In the genomic region with DNA sequence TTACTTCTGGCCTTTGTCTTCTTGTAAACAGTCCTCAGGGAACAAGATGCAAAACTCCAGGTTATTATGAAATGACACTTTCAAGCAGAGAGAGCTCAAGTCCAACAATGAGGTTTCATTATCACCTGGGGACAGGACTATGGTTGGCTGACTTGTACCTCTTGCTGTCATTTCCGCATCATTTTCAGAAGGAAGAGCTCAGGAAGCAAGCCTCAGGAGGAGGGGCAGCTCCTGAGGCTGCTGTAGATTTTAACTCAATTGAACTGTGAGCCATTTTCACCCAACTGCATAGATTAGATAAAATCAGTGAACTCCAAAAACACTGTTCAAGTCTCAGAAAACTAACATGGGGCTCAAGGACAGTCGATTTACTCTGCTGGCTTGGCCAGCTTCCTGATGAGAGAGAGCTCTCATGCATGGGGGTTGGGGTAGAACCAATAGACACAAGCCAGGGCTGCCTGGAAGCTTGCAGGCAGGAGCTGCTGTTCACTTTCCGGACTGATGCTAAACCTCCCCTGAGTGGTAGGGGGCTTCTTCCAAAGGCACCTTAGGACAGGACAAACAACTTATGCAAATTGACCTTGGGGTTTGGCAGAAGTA, we compare ENCODE assay signal across 16 cellular contexts. TPM values are rescaled to one million over a fixed set of nuclear protein-coding genes. Genes with fewer than 3 reads are reported as not detected.
DNase-seq lines count a peak whose midpoint lies in the region; ATAC-seq and TF ChIP-seq lines count a peak whose summit lies in the region.
"Had no signal": no experiment of that assay in that cellular context is flagged by ENCODE, and none has a peak within 500 bp of the region (broad histone marks: within the 10 kb centered on the region; RNA-seq: fewer than 3 reads in every experiment).

No MANE protein-coding gene starts in this region.

- no peak for DNase-seq in MM.1S
- no peak for DNase-seq in osteocyte (ENCODE audit: extremely low spot score, unreplicated experiment)
- no peak for DNase-seq in NCI-H345 (lab: John Stamatoyannopoulos, UW)
- DNase-seq in NCI-H2081 (lab: John Stamatoyannopoulos, UW): no peak
- no peak for DNase-seq in NAMALWA (ENCODE audit: low spot score)
- DNase-seq: activated naive CD4-positive, alpha-beta T cell treated with anti-CD3 and anti-CD28 coated beads, Interleukin-2, amount 50 U/mL, for 16 hours; cerebellar nuclear complex; Karpas-422; mesenchymal stem cell; stimulated activated CD4-positive, alpha-beta T cell treated with anti-CD3 and anti-CD28 coated beads, Interleukin-15, amount 100 ng/mL, for 24 hours; T1000 had no signal

- H3K9ac ChIP-seq in MM.1S (ENCODE audit: low read length): no peak overlapping the region

- no peaks in the 10 kb centered on the region for H3K9me3 ChIP-seq in MM.1S (replicated peaks; ENCODE audit: insufficient read depth, low read length)

- no peaks in the 10 kb centered on the region for H3K79me2 ChIP-seq in MM.1S (ENCODE audit: low read length)

- peaks cover 24% of the 10 kb centered on the region for H3K4me1 ChIP-seq in MM.1S (ENCODE audit: low read length)

- H3F3A ChIP-seq in MM.1S (ENCODE audit: insufficient read depth, low read length): peaks cover 7% of the 10 kb centered on the region; the same call in 1 of the 2 replicates

- TF ChIP-seq POLR2A in GM18505 (IDR thresholded peaks at IDR 0.05; ENCODE audit: borderline replicate concordance, extremely low read depth, insufficient read depth, insufficient read length): no peak

- ATAC-seq in GM18505 (IDR thresholded peaks at IDR 0.05; ENCODE audit: unreplicated experiment): peak; percentile 45
- peak; percentile 60 for ATAC-seq in GM19455 (IDR thresholded peaks at IDR 0.05; ENCODE audit: unreplicated experiment)
- ATAC-seq in HG02870 (IDR thresholded peaks at IDR 0.05; ENCODE audit: unreplicated experiment): peak; percentile 43
- ATAC-seq: esophagus mucosa had no signal

- peaks cover 5% of the 10 kb centered on the region for H3K9me3 Mint-ChIP-seq in osteocyte (ENCODE audit: unreplicated experiment)

- H3K27me3 ChIP-seq in MM.1S (replicated peaks; ENCODE audit: insufficient read depth, low read length): no peaks in the 10 kb centered on the region

- TF ChIP-seq CTCF in MM.1S (IDR thresholded peaks at IDR 0.05; ENCODE audit: low read length): no peak
- TF ChIP-seq CTCF in osteocyte (IDR thresholded peaks at IDR 0.05): no peak

- no peaks in the 10 kb centered on the region for H3K9me2 ChIP-seq in MM.1S (replicated peaks; ENCODE audit: insufficient read depth, low read length)

- H3K4me3 ChIP-seq in MM.1S (ENCODE audit: low read length): no peak overlapping the region

- H3K36me3 Mint-ChIP-seq in osteocyte (ENCODE audit: unreplicated experiment): no peaks in the 10 kb centered on the region

- H3K27me3 Mint-ChIP-seq in osteocyte (ENCODE audit: unreplicated experiment): no peaks in the 10 kb centered on the region

- no peak overlapping the region for H3K4me3 Mint-ChIP-seq in osteocyte (ENCODE audit: unreplicated experiment)

- no peaks in the 10 kb centered on the region for H4K20me1 ChIP-seq in MM.1S (ENCODE audit: insufficient read depth, low read length)

- peak overlapping the region; percentile 71; the same call in 1 of the 2 replicates for H3K27ac ChIP-seq in MM.1S (ENCODE audit: low read length)

- H3K27ac Mint-ChIP-seq in osteocyte (ENCODE audit: unreplicated experiment): no peak overlapping the region

- no peaks in the 10 kb centered on the region for H3K4me1 Mint-ChIP-seq in osteocyte (ENCODE audit: unreplicated experiment)

- H3K4me2 ChIP-seq in MM.1S (ENCODE audit: low read depth, low read length): peak overlapping the region; percentile 37; the same call in 1 of the 2 replicates

- H3K36me3 ChIP-seq in MM.1S (replicated peaks; ENCODE audit: insufficient read depth, low read length): no peaks in the 10 kb centered on the region

- no peak overlapping the region for H2AFZ ChIP-seq in MM.1S (ENCODE audit: low read length)

RNA-seq across cellular contexts. Expression of a gene that starts 23.6 kb away (rescaled TPM):
- 0.16 TPM in 2 replicates for total RNA-seq in osteocyte
- total RNA-seq: activated CD8-positive, alpha-beta memory T cell treated with anti-CD3 and anti-CD28 coated beads for 36 hours had no signal

RNA-seq across cellular contexts. Expression of a gene that starts 37.0 kb away (rescaled TPM):
- 14.3 and 14.8 TPM in 2 replicates for total RNA-seq in osteocyte
